Comparison of ENCODE assay signal across 8 cellular contexts in genomic region chrX:153818571-153819397, GRCh38. TPM values are rescaled to one million over a fixed set of nuclear protein-coding genes. Genes with fewer than 3 reads are reported as not detected.
DNase-seq lines count a peak whose midpoint lies in the region; ATAC-seq and TF ChIP-seq lines count a peak whose summit lies in the region.

No MANE protein-coding gene starts in this region.

- H3K27me3 ChIP-seq in BJ (ENCODE audit: control insufficient read depth, insufficient read depth, low read length) (0 out of 2 replicates have a peak, but pooled peaks cover 2% of the 10 kb centered on the region), HUES64 (ENCODE audit: insufficient read depth, low read length) (no peaks in the 10 kb centered on the region), subcutaneous abdominal adipose tissue (ENCODE audit: control insufficient read depth in 5 of 5, insufficient read depth in 4 of 5, low read length in 5 of 5) (peaks cover 11 to 32% (median 30%) of the 10 kb centered on the region in 5 donors)

- no peak for DNase-seq in BJ (ENCODE audit: low read depth)
- DNase-seq in activated CD4-positive, alpha-beta T cell treated with anti-CD3 and anti-CD28 coated beads for 24 hours (ENCODE audit: low read depth in 2 of 2), result peak; percentile 21 to 34
- DNase-seq in ecto neural progenitor cell (ENCODE audit: low spot score), result peak; percentile 80
- peak in 2 of 3 donors; percentile 49 to 50 for DNase-seq in mucosa of descending colon
- DNase-seq in mesenteric fat pad (ENCODE audit: low spot score), result no peak

- H3K36me3 ChIP-seq in BJ (ENCODE audit: control insufficient read depth, insufficient read depth, low read length), result no peaks in the 10 kb centered on the region
- no peaks in the 10 kb centered on the region for H3K36me3 ChIP-seq in HUES64 (ENCODE audit: insufficient read depth, low read length)
- H3K36me3 ChIP-seq in mucosa of descending colon (ENCODE audit: low read depth), result no peaks in the 10 kb centered on the region
- H3K36me3 ChIP-seq in subcutaneous abdominal adipose tissue (ENCODE audit: control insufficient read depth in 5 of 5, insufficient read depth in 5 of 5, low read length in 5 of 5), result no peaks in the 10 kb centered on the region

- H3K4me3 ChIP-seq in BJ (ENCODE audit: low read depth, low read length), result peak overlapping the region; percentile 38
- H3K4me3 ChIP-seq in HUES64 (ENCODE audit: low read length), result peak overlapping the region; percentile 52
- no peak overlapping the region for H3K4me3 ChIP-seq in mucosa of descending colon
- peak overlapping the region in 4 of 5 donors; percentile 31 to 60 (median 45) for H3K4me3 ChIP-seq in subcutaneous abdominal adipose tissue (ENCODE audit: low read depth in 1 of 5, low read length in 5 of 5)

- POLR2A ChIA-PET in BJ (lab: Charles Lee), result interaction anchor here (0.7 kb wide), 1 partner anchor 221 kb away, joined by 12 read pairs; no protein-coding TSS in a partner anchor

- H3K27ac ChIP-seq in HUES64 (ENCODE audit: low read depth, low read length) (peak overlapping the region; percentile 86), subcutaneous abdominal adipose tissue (ENCODE audit: low read depth, low read length) (no peak overlapping the region)

- H3K4me1 ChIP-seq in HUES64 (ENCODE audit: insufficient read depth, low read length) (peaks cover 7% of the 10 kb centered on the region; the same call in 1 of the 2 replicates), mucosa of descending colon (ENCODE audit: low read depth) (no peaks in the 10 kb centered on the region), subcutaneous abdominal adipose tissue (ENCODE audit: control insufficient read depth in 5 of 5, insufficient read depth in 5 of 5, low read length in 5 of 5) (peaks cover 0 to 17% (median 9%) of the 10 kb centered on the region in 5 donors)

- intact Hi-C loops in mucosa of descending colon (cut with DNase I, micrococcal nuclease), result no loop called here

- TF ChIP-seq CTCF in BJ (IDR thresholded peaks at IDR 0.05; ENCODE audit: insufficient read depth, low read depth, low read length) (no peak), mucosa of descending colon (IDR thresholded peaks at IDR 0.05) (no peak)

- H3K9ac ChIP-seq in HUES64 (ENCODE audit: low read depth, low read length) (peak overlapping the region; percentile 79), subcutaneous abdominal adipose tissue (ENCODE audit: low read length in 5 of 5) (no peak overlapping the region)

- H3K9me3 ChIP-seq in HUES64 (ENCODE audit: insufficient read depth, low read depth, low read length) (no peaks in the 10 kb centered on the region), mucosa of descending colon (no peaks in the 10 kb centered on the region), subcutaneous abdominal adipose tissue (ENCODE audit: control insufficient read depth in 5 of 5, low read length in 5 of 5) (no peaks in the 10 kb centered on the region)

- WGBS in HUES64, result 3% methylated on average over 68 of the region's 68 CpGs

- CTCF ChIA-PET in BJ (lab: Yijun Ruan, JAX), result no interaction called here

- ATAC-seq in mucosa of descending colon (peak; percentile 80), GM21367 (IDR thresholded peaks at IDR 0.05; ENCODE audit: unreplicated experiment) (no peak)

RNA-seq across cellular contexts. Expression of gene PDZD4, which starts 11.6 kb away (rescaled TPM):
- 0.49 and 0.82 TPM in 2 replicates for polyA plus RNA-seq in BJ (2011; rRNA removed)
- polyA minus RNA-seq in BJ (2011; rRNA and poly(A)+ RNA removed), result 0.41 and 0.43 TPM in 2 replicates
- 82.2 TPM for polyA plus RNA-seq in HUES64 (2013, experiment 1 of 2)
- polyA plus RNA-seq in HUES64 (2013, experiment 2 of 2), result 78.3 TPM
- total RNA-seq in mucosa of descending colon (10 to 100 TPM in 1 of 3 donors, 1 to 10 TPM in 2; 1.5 to 24.2 (median 2.8) TPM), mesenteric fat pad (2.5 TPM)

RNA-seq across cellular contexts. Expression of gene SSR4, which starts 24.3 kb away (rescaled TPM):
- 455 and 598 TPM in 2 replicates for polyA plus RNA-seq in BJ (2011; rRNA removed)
- polyA minus RNA-seq in BJ (2011; rRNA and poly(A)+ RNA removed), result 101 and 160 TPM in 2 replicates
- polyA plus RNA-seq in HUES64 (2013, experiment 1 of 2), result 216 TPM
- 225 TPM for polyA plus RNA-seq in HUES64 (2013, experiment 2 of 2)
- total RNA-seq in mucosa of descending colon (100 to 1,000 TPM; 129 to 297 (median 174) TPM), mesenteric fat pad (191 TPM)

RNA-seq across cellular contexts. Expression of gene IDH3G, which starts 24.6 kb away (rescaled TPM):
- polyA plus RNA-seq in BJ (2011; rRNA removed), result 52.8 and 99.2 TPM in 2 replicates
- polyA minus RNA-seq in BJ (2011; rRNA and poly(A)+ RNA removed), result 85.0 and 97.7 TPM in 2 replicates
- 41.9 TPM for polyA plus RNA-seq in HUES64 (2013, experiment 1 of 2)
- polyA plus RNA-seq in HUES64 (2013, experiment 2 of 2), result 45.8 TPM
- total RNA-seq in mucosa of descending colon (10 to 100 TPM; 57.8 to 89.9 (median 79.3) TPM), mesenteric fat pad (57.4 TPM)

RNA-seq across cellular contexts. Expression of gene SRPK3, which starts 37.9 kb away (rescaled TPM):
- polyA plus RNA-seq in BJ (2011; rRNA removed), result 0.44 and 1.1 TPM in 2 replicates
- 0.57 TPM in 1 of 2 replicates, not detected in the other for polyA minus RNA-seq in BJ (2011; rRNA and poly(A)+ RNA removed)
- polyA plus RNA-seq in HUES64 (2013, experiment 1 of 2), result not detected
- not detected for polyA plus RNA-seq in HUES64 (2013, experiment 2 of 2)
- total RNA-seq in mucosa of descending colon (1 to 10 TPM in 2 of 3 donors, under 1 TPM in 1; 0.55 to 4.6 (median 1.0) TPM), mesenteric fat pad (0.74 TPM)

RNA-seq across cellular contexts. Expression of gene PLXNB3, which starts 54.7 kb away (rescaled TPM):
- 4.7 and 8.2 TPM in 2 replicates for polyA plus RNA-seq in BJ (2011; rRNA removed)
- 4.5 and 5.2 TPM in 2 replicates for polyA minus RNA-seq in BJ (2011; rRNA and poly(A)+ RNA removed)
- 1.6 TPM for polyA plus RNA-seq in HUES64 (2013, experiment 1 of 2)
- polyA plus RNA-seq in HUES64 (2013, experiment 2 of 2), result 3.6 TPM
- total RNA-seq in mucosa of descending colon, result 10 to 100 TPM in 1 of 3 donors, 1 to 10 TPM in 2; 3.0 to 44.9 (median 3.3) TPM
- 10.2 TPM for total RNA-seq in mesenteric fat pad

Comparison
In these comparisons a context has a peak if more than half of its experiments do, and no peak if none do; other contexts are left out.
1. DNase-seq: peak in activated CD4-positive, alpha-beta T cell treated with anti-CD3 and anti-CD28 coated beads for 24 hours (2 of 2), ecto neural progenitor cell (single experiment) and mucosa of descending colon (2 of 3); none in BJ (single experiment) and mesenteric fat pad (single experiment).